Comparison of ENCODE assay signal across 18 cellular contexts in the genomic region with DNA sequence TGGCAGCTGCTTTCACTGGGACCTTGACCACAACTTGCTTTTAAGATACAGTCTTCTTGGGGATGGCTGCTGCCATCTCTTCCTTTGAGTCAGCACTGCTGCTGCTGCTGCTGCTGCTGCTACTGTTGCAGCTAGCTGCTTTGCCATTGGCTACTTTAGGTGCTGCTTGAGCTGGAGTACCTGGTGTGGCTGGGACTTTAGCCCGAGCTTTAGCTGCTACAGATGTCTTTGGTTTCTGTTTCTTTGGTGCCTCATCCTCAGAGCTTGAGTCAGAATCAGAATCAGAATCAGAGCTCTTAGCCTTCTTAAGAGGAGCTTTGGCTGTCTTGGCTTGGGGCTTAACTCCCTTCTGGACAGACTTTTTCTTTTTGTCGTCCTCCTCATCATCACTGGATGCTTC. TPM values are rescaled to one million over a fixed set of nuclear protein-coding genes. Genes with fewer than 3 reads are reported as not detected.
DNase-seq lines count a peak whose midpoint lies in the region; ATAC-seq and TF ChIP-seq lines count a peak whose summit lies in the region.
"Had no signal": no experiment of that assay in that cellular context is flagged by ENCODE, and none has a peak within 500 bp of the region (broad histone marks: within the 10 kb centered on the region; RNA-seq: fewer than 3 reads in every experiment).

No MANE protein-coding gene starts in this region.

- no CpG with 5 or more reads among the region's 2 CpGs for WGBS in IMR-90 (ENCODE audit: extremely low coverage in 2 of 2, insufficient read length in 1 of 2), 2 experiments
- WGBS in endodermal cell (ENCODE audit: insufficient coverage in 1 of 2, insufficient read length in 1 of 2), 2 experiments, result 86 to 94% methylated on average over 1 to 2 of the region's 2 CpGs

- H4K8ac ChIP-seq in IMR-90 (ENCODE audit: low read depth in 2 of 2, low read length in 2 of 2), result no peak overlapping the region

- H3K14ac ChIP-seq in IMR-90 (replicated peaks; ENCODE audit: low read depth, low read length), result no peak overlapping the region

- H2AFZ ChIP-seq in IMR-90 (replicated peaks; ENCODE audit: low read length, poor library complexity), result no peak overlapping the region

- BruUV-seq in IMR-90 (replicated peaks; lab: Mats Ljungman, UMichigan), result no TSS peak

- no peak overlapping the region for H3K4me2 ChIP-seq in IMR-90 (ENCODE audit: low read depth, low read length)

- H4K20me1 ChIP-seq in IMR-90 (ENCODE audit: insufficient read depth, low read length), result no peaks in the 10 kb centered on the region

- no peak overlapping the region for H4K91ac ChIP-seq in IMR-90 (ENCODE audit: insufficient read depth, low read depth, low read length)

- H3K4me3 Mint-ChIP-seq in natural killer cell treated with Interleukin-12 subunit alpha and Interleukin-12 subunit beta and Interleukin-15 and Interleukin-18, amount 100 ng/mL, for 72 hours, result peak overlapping the region; percentile 21
- H3K4me3 Mint-ChIP-seq in natural killer cell, result no peak overlapping the region
- no peak overlapping the region for H3K4me3 Mint-ChIP-seq in activated CD4-positive, alpha-beta memory T cell treated with anti-CD3 and anti-CD28 coated beads for 36 hours
- no peak overlapping the region for H3K4me3 Mint-ChIP-seq in stimulated activated naive CD8-positive, alpha-beta T cell treated with anti-CD3 and anti-CD28 coated beads, Interleukin-15, amount 100 ng/mL, for 72 hours
- H3K4me3 Mint-ChIP-seq in endodermal cell, result no peak overlapping the region

- no peak overlapping the region for H2AK5ac ChIP-seq in IMR-90 (ENCODE audit: low read depth, low read length)

- no peaks in the 10 kb centered on the region for H3K36me3 Mint-ChIP-seq in natural killer cell treated with Interleukin-12 subunit alpha and Interleukin-12 subunit beta and Interleukin-15 and Interleukin-18, amount 100 ng/mL, for 72 hours
- H3K36me3 Mint-ChIP-seq in natural killer cell, result no peaks in the 10 kb centered on the region
- H3K36me3 Mint-ChIP-seq in activated CD4-positive, alpha-beta memory T cell treated with anti-CD3 and anti-CD28 coated beads for 36 hours, result no peaks in the 10 kb centered on the region
- H3K36me3 Mint-ChIP-seq in endodermal cell (ENCODE audit: low read depth), result no peaks in the 10 kb centered on the region
- H3K36me3 Mint-ChIP-seq: naive thymus-derived CD4-positive, alpha-beta T cell had no signal

- no peak overlapping the region for H2BK5ac ChIP-seq in IMR-90 (ENCODE audit: low read depth, low read length, poor library complexity, severe bottlenecking)

- no peak overlapping the region for H2AK9ac ChIP-seq in IMR-90 (replicated peaks; ENCODE audit: low read depth, low read length, poor library complexity)

- no peak overlapping the region for H3K27ac ChIP-seq in IMR-90 (ENCODE audit: insufficient read depth, low read length)
- no peak overlapping the region for H3K27ac ChIP-seq in colonic mucosa
- no peak overlapping the region for H3K27ac ChIP-seq in endodermal cell (ENCODE audit: low read depth, low read length)
- H3K27ac ChIP-seq: upper lobe of right lung had no signal

- CTCF ChIA-PET in IMR-90 (lab: Yijun Ruan, JAX), result no interaction called here
- CTCF ChIA-PET in activated CD4-positive, alpha-beta memory T cell treated with anti-CD3 and anti-CD28 coated beads for 36 hours (lab: Charles Lee), result no interaction called here

- peak overlapping the region in 1 of 2 donors; percentile 14 for H3K27ac Mint-ChIP-seq in natural killer cell treated with Interleukin-12 subunit alpha and Interleukin-12 subunit beta and Interleukin-15 and Interleukin-18, amount 100 ng/mL, for 72 hours
- H3K27ac Mint-ChIP-seq in natural killer cell (no peak overlapping the region), endodermal cell (no peak overlapping the region)
- no peak overlapping the region for H3K27ac Mint-ChIP-seq in activated CD4-positive, alpha-beta memory T cell treated with anti-CD3 and anti-CD28 coated beads for 36 hours
- peak overlapping the region in 1 of 2 donors; percentile 30 for H3K27ac Mint-ChIP-seq in stimulated activated naive CD8-positive, alpha-beta T cell treated with anti-CD3 and anti-CD28 coated beads, Interleukin-15, amount 100 ng/mL, for 72 hours

- TF ChIP-seq CTCF in natural killer cell (IDR thresholded peaks at IDR 0.05), result no peak
- TF ChIP-seq CTCF in IMR-90 (conservative IDR thresholded peaks at IDR 0.05; ENCODE audit: low read depth, low read length), result no peak
- no peak for TF ChIP-seq CTCF in colonic mucosa (IDR thresholded peaks at IDR 0.05)
- TF ChIP-seq CTCF in endodermal cell (conservative IDR thresholded peaks at IDR 0.05), result no peak

- H3K4me3 ChIP-seq in IMR-90 (ENCODE audit: insufficient read depth, low read depth, low read length), result no peak overlapping the region
- H3K4me3 ChIP-seq in colonic mucosa, result no peak overlapping the region
- no peak overlapping the region for H3K4me3 ChIP-seq in endodermal cell (ENCODE audit: low read length)
- H3K4me3 ChIP-seq: upper lobe of right lung had no signal

- dilution Hi-C loops in IMR-90 (cut with HindIII; ENCODE audit: low sequenced_read_pairs, unreplicated experiment), result no loop called here

- no peaks in the 10 kb centered on the region for H3K9me1 ChIP-seq in IMR-90 (ENCODE audit: insufficient read depth, low read length)

- no peak overlapping the region for H2BK20ac ChIP-seq in IMR-90 (ENCODE audit: low read depth, low read length)

- H4K5ac ChIP-seq in IMR-90 (ENCODE audit: low read depth, low read length), result no peak overlapping the region

- peak in 1 of 2 donors; percentile 66 for ATAC-seq in natural killer cell treated with Interleukin-12 subunit alpha and Interleukin-12 subunit beta and Interleukin-15 and Interleukin-18, amount 100 ng/mL, for 72 hours
- ATAC-seq in natural killer cell, result no peak
- ATAC-seq in IMR-90 (ENCODE audit: low read depth), result no peak
- ATAC-seq in stimulated activated naive CD8-positive, alpha-beta T cell treated with anti-CD3 and anti-CD28 coated beads, Interleukin-15, amount 100 ng/mL, for 72 hours, result peak; percentile 64
- ATAC-seq: HepG2; naive thymus-derived CD4-positive, alpha-beta T cell; upper lobe of right lung had no signal

- TF ChIP-seq POLR2A in IMR-90 (IDR thresholded peaks at IDR 0.05; ENCODE audit: low read depth, low read length), result no peak

- no peak overlapping the region for H3K56ac ChIP-seq in IMR-90 (ENCODE audit: extremely low read depth, insufficient read depth, low read length)

- no peak for TF ChIP-seq RAD21 in IMR-90 (IDR thresholded peaks at IDR 0.05; ENCODE audit: low read length)

- H2BK120ac ChIP-seq in IMR-90 (ENCODE audit: low read depth, low read length), result no peak overlapping the region

- H2BK15ac ChIP-seq in IMR-90 (ENCODE audit: low read depth, low read length), result no peak overlapping the region

- H3K4me1 Mint-ChIP-seq in natural killer cell treated with Interleukin-12 subunit alpha and Interleukin-12 subunit beta and Interleukin-15 and Interleukin-18, amount 100 ng/mL, for 72 hours (ENCODE audit: low read depth in 2 of 2), result peaks cover 0 to 10% of the 10 kb centered on the region in 2 donors
- H3K4me1 Mint-ChIP-seq in natural killer cell (no peaks in the 10 kb centered on the region), endodermal cell (peaks cover 6% of the 10 kb centered on the region)
- H3K4me1 Mint-ChIP-seq in activated CD4-positive, alpha-beta memory T cell treated with anti-CD3 and anti-CD28 coated beads for 36 hours (ENCODE audit: low read depth), result peaks cover 23% of the 10 kb centered on the region
- peaks cover 29% of the 10 kb centered on the region for H3K4me1 Mint-ChIP-seq in stimulated activated naive CD8-positive, alpha-beta T cell treated with anti-CD3 and anti-CD28 coated beads, Interleukin-15, amount 100 ng/mL, for 72 hours

- H3K9ac ChIP-seq in IMR-90 (ENCODE audit: low read depth, low read length) (no peak overlapping the region), colonic mucosa (ENCODE audit: low read depth in 2 of 2, low read length in 2 of 2) (no peak overlapping the region), endodermal cell (ENCODE audit: extremely low read depth, low read length, poor library complexity, severe bottlenecking) (no peak overlapping the region)

- H3K36me3 ChIP-seq in IMR-90 (ENCODE audit: control insufficient read depth, insufficient read depth, low read length), result no peaks in the 10 kb centered on the region
- H3K36me3 ChIP-seq in colonic mucosa, result no peaks in the 10 kb centered on the region
- no peaks in the 10 kb centered on the region for H3K36me3 ChIP-seq in endodermal cell (ENCODE audit: control insufficient read depth, insufficient read depth, low read length)
- H3K36me3 ChIP-seq: BE2C, upper lobe of right lung had no signal

- no peaks in the 10 kb centered on the region for H3K79me1 ChIP-seq in IMR-90 (ENCODE audit: low read depth in 1 of 2, low read length in 2 of 2)

- no peak overlapping the region for H3K23ac ChIP-seq in IMR-90 (ENCODE audit: low read depth, low read length)

- DNase-seq in natural killer cell treated with Interleukin-12 subunit alpha and Interleukin-12 subunit beta and Interleukin-15 and Interleukin-18, amount 100 ng/mL, for 72 hours (ENCODE audit: low spot score), result no peak
- DNase-seq in natural killer cell (no peak), IMR-90 (peak; percentile 4), colonic mucosa (no peak), endodermal cell (no peak)
- DNase-seq in activated CD4-positive, alpha-beta memory T cell treated with anti-CD3 and anti-CD28 coated beads for 36 hours, result peak; percentile 54
- no peak for DNase-seq in stimulated activated naive CD8-positive, alpha-beta T cell treated with anti-CD3 and anti-CD28 coated beads, Interleukin-15, amount 100 ng/mL, for 72 hours
- DNase-seq: BE2C; effector CD4-positive, alpha-beta T cell; EL; naive thymus-derived CD4-positive, alpha-beta T cell; NCI-H1092; NCI-H748 treated with DMSO at 0.1 percent for 48 hours; retina; SHP77; stimulated activated CD4-positive, alpha-beta T cell treated with anti-CD3 and anti-CD28 coated beads, Interleukin-2, amount 100 ng/mL, for 48 hours; upper lobe of right lung had no signal

- POLR2A ChIA-PET in IMR-90 (lab: Charles Lee; ENCODE audit: unreplicated experiment), result no interaction called here
- POLR2A ChIA-PET in activated CD4-positive, alpha-beta memory T cell treated with anti-CD3 and anti-CD28 coated beads for 36 hours (lab: Charles Lee), result interaction anchor here (1.0 kb wide), 1 partner anchor 184 kb away, joined by 3 read pairs; no protein-coding TSS in a partner anchor

- H3K27me3 ChIP-seq in IMR-90 (ENCODE audit: control insufficient read depth, insufficient read depth, low read length), result no peaks in the 10 kb centered on the region
- H3K27me3 ChIP-seq in colonic mucosa, result no peaks in the 10 kb centered on the region
- no peaks in the 10 kb centered on the region for H3K27me3 ChIP-seq in endodermal cell (ENCODE audit: control insufficient read depth, insufficient read depth, low read length, poor library complexity, severe bottlenecking)
- H3K27me3 ChIP-seq: BE2C, upper lobe of right lung had no signal

- no peaks in the 10 kb centered on the region for H3K9me3 ChIP-seq in IMR-90 (ENCODE audit: control insufficient read depth, insufficient read depth, low read length)
- H3K9me3 ChIP-seq in colonic mucosa, result no peaks in the 10 kb centered on the region
- H3K9me3 ChIP-seq in endodermal cell (ENCODE audit: control insufficient read depth, low read length), result no peaks in the 10 kb centered on the region
- H3K9me3 ChIP-seq: BE2C, upper lobe of right lung had no signal

- H3K27me3 Mint-ChIP-seq in natural killer cell treated with Interleukin-12 subunit alpha and Interleukin-12 subunit beta and Interleukin-15 and Interleukin-18, amount 100 ng/mL, for 72 hours, result peaks cover 7 to 24% of the 10 kb centered on the region in 2 donors
- H3K27me3 Mint-ChIP-seq in natural killer cell (ENCODE audit: low read depth in 2 of 2), result peaks cover 12 to 56% of the 10 kb centered on the region in 2 donors
- H3K27me3 Mint-ChIP-seq in activated CD4-positive, alpha-beta memory T cell treated with anti-CD3 and anti-CD28 coated beads for 36 hours, result no peaks in the 10 kb centered on the region
- H3K27me3 Mint-ChIP-seq in stimulated activated naive CD8-positive, alpha-beta T cell treated with anti-CD3 and anti-CD28 coated beads, Interleukin-15, amount 100 ng/mL, for 72 hours, result no peaks in the 10 kb centered on the region
- no peaks in the 10 kb centered on the region for H3K27me3 Mint-ChIP-seq in endodermal cell (ENCODE audit: insufficient read depth)

- intact Hi-C loops in natural killer cell (cut with micrococcal nuclease) (no loop called here), IMR-90 (cut with micrococcal nuclease) (no loop called here), colonic mucosa (cut with DNase I) (no loop called here)
- intact Hi-C loops in activated CD4-positive, alpha-beta memory T cell treated with anti-CD3 and anti-CD28 coated beads for 36 hours (cut with micrococcal nuclease), result loop anchor here (10.0 kb wide), 2 partner anchors 93 to 483 kb away; partner anchors contain the start of gene TBL1X

- H3K9me3 Mint-ChIP-seq in natural killer cell treated with Interleukin-12 subunit alpha and Interleukin-12 subunit beta and Interleukin-15 and Interleukin-18, amount 100 ng/mL, for 72 hours, result no peaks in the 10 kb centered on the region
- H3K9me3 Mint-ChIP-seq in natural killer cell, result no peaks in the 10 kb centered on the region
- H3K9me3 Mint-ChIP-seq in activated CD4-positive, alpha-beta memory T cell treated with anti-CD3 and anti-CD28 coated beads for 36 hours, result no peaks in the 10 kb centered on the region
- no peaks in the 10 kb centered on the region for H3K9me3 Mint-ChIP-seq in stimulated activated naive CD8-positive, alpha-beta T cell treated with anti-CD3 and anti-CD28 coated beads, Interleukin-15, amount 100 ng/mL, for 72 hours
- peaks cover 14% of the 10 kb centered on the region for H3K9me3 Mint-ChIP-seq in endodermal cell

- H3K4ac ChIP-seq in IMR-90 (ENCODE audit: low read depth, low read length), result no peak overlapping the region

- in situ Hi-C loops in IMR-90 (cut with MboI; ENCODE audit: low sequenced_read_pairs), result no loop called here

- H3K4me1 ChIP-seq in IMR-90 (ENCODE audit: control insufficient read depth, insufficient read depth, low read length), result no peaks in the 10 kb centered on the region
- no peaks in the 10 kb centered on the region for H3K4me1 ChIP-seq in colonic mucosa
- no peaks in the 10 kb centered on the region for H3K4me1 ChIP-seq in endodermal cell (ENCODE audit: control insufficient read depth, insufficient read depth, low read length)
- H3K4me1 ChIP-seq: BE2C, upper lobe of right lung had no signal

- no peak overlapping the region for H3K18ac ChIP-seq in IMR-90 (ENCODE audit: low read depth, low read length)

RNA-seq across cellular contexts. Expression of gene FAM9B, which starts 52.2 kb away (rescaled TPM):
- not detected for total RNA-seq in natural killer cell treated with Interleukin-12 subunit alpha and Interleukin-12 subunit beta and Interleukin-15 and Interleukin-18, amount 100 ng/mL, for 72 hours
- 1 to 10 TPM in 1 of 3 donors, under 1 TPM in 2; 0.35 to 1.1 (median 0.42) TPM for total RNA-seq in natural killer cell
- not detected in 2 replicates for total RNA-seq in IMR-90 (2012; rRNA removed)
- polyA plus RNA-seq in IMR-90 (2012; rRNA removed), result not detected in 2 replicates
- not detected in 2 replicates for polyA plus RNA-seq in IMR-90 (2012; cell fraction: cytosol; rRNA removed)
- polyA plus RNA-seq in IMR-90 (2012; cell fraction: nucleus; rRNA removed; ENCODE audit: low replicate concordance), result not detected in 2 replicates
- total RNA-seq in activated CD4-positive, alpha-beta memory T cell treated with anti-CD3 and anti-CD28 coated beads for 36 hours, result not detected
- total RNA-seq in colonic mucosa, result not detected
- total RNA-seq in endodermal cell, result not detected
- not detected for polyA plus RNA-seq in endodermal cell (2013, experiment 1 of 2)
- not detected for polyA plus RNA-seq in endodermal cell (2013, experiment 2 of 2)
- total RNA-seq: HepG2; naive thymus-derived CD4-positive, alpha-beta T cell had no signal
- polyA plus RNA-seq: HepG2; naive thymus-derived CD4-positive, alpha-beta T cell had no signal

Comparison
In these comparisons a context has a peak if more than half of its experiments do, and no peak if none do; other contexts are left out.
1. DNase-seq: peak in IMR-90 (single experiment) and activated CD4-positive, alpha-beta memory T cell treated with anti-CD3 and anti-CD28 coated beads for 36 hours (single experiment); none in natural killer cell treated with Interleukin-12 subunit alpha and Interleukin-12 subunit beta and Interleukin-15 and Interleukin-18, amount 100 ng/mL, for 72 hours (single experiment), natural killer cell (single experiment), stimulated activated naive CD8-positive, alpha-beta T cell treated with anti-CD3 and anti-CD28 coated beads, Interleukin-15, amount 100 ng/mL, for 72 hours (0 of 2), colonic mucosa (single experiment) and endodermal cell (single experiment).